9 cellular contexts compared by ENCODE assay signal in the genomic region with DNA sequence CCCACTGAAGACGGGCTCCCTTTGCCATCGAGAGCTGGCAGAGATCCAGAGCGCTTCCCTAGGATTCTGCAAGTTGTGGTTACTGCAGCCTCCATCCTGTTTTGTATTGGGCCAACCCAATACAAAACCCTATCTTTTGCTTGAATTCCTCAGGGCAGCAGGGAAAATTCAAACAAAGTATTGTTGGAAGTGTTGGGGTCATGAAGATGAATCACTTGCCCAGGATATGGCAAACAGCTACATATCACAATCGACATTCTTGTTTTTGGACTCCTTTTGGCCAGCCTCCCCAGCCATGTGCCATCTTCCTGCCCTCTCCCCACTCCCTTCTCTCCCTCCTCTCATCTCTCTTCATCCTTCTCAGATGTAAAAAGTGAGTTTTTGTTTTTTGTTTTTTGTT.
"Had no signal": no experiment of that assay in that cellular context is flagged by ENCODE, and none has a peak within 500 bp of the region (broad histone marks: within the 10 kb centered on the region; RNA-seq: fewer than 3 reads in every experiment).

No MANE protein-coding gene starts in this region.

- ATAC-seq: HCT116, HepG2 had no signal

- H3K27ac ChIP-seq: GM23248 had no signal

- H3K9me3 ChIP-seq: HAP-1 had no signal

- H2AFZ ChIP-seq: GM23248 had no signal

- H3K9ac ChIP-seq: GM23248 had no signal

- H3K4me1 ChIP-seq: HAP-1 had no signal

- H3K27ac Mint-ChIP-seq: HFFc6 had no signal

- H3K4me3 ChIP-seq: GM23248, HAP-1 had no signal

- DNase-seq: GM23248, GOT3, H7, HFFc6, KBM-7 had no signal

- H3K4me3 Mint-ChIP-seq: HFFc6, IgD-negative memory B cell had no signal

- H3K36me3 Mint-ChIP-seq: IgD-negative memory B cell had no signal

- H3K36me3 ChIP-seq: HAP-1 had no signal

- FAIRE-seq: HepG2 had no signal

- H3K9me3 Mint-ChIP-seq: IgD-negative memory B cell had no signal
